Comparison of ENCODE assay signal across 8 cellular contexts in genomic region chr1:113993766-113994165, GRCh38.
"Had no signal": no experiment of that assay in that cellular context is flagged by ENCODE, and none has a peak within 500 bp of the region (broad histone marks: within the 10 kb centered on the region; RNA-seq: fewer than 3 reads in every experiment).

No MANE protein-coding gene starts in this region.

- H3K4me2 ChIP-seq: GM23338 had no signal

- H3K4me1 ChIP-seq: HAP-1 had no signal

- H3K36me3 ChIP-seq: HAP-1 had no signal

- DNase-seq: GM23248, GOT3, H7, H9, HCEC 1CT, HFFc6 had no signal

- H3K9ac ChIP-seq: GM23248 had no signal

- H3K4me3 Mint-ChIP-seq: GM23338, H9, HFFc6 had no signal

- H2AFZ ChIP-seq: GM23248 had no signal

- H3K27ac ChIP-seq: GM23248 had no signal

- H3K27ac Mint-ChIP-seq: GM23338, H9, HFFc6 had no signal

- H3K4me3 ChIP-seq: GM23248, GM23338, HAP-1 had no signal
